1 cellular context compared by ENCODE assay signal in the genomic region with DNA sequence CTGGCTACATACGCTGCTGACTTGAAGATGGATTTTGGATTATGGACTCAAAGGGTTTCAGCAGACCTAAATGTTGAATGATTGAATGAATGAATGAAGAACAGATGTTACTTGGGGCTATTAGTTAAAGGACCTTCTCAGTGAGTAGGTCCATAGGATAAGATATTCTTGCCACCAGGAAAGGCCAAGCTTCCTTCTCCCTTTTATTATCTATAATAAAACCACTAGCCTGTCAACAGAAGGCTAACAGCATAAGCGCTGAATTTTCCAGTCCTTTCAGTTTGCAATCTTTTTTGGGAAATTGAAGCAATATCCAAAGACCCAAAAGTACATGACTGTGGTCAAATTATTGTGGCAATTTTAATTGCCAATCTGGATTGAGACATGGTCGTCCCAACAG.
TF ChIP-seq lines count a peak whose summit lies in the region.

No MANE protein-coding gene starts in this region.

TF ChIP-seq in H1, 55 proteins besides CTCF, POLR2A, EP300 and RAD21:
- no peak for TF ChIP-seq SP2 (IDR thresholded peaks at IDR 0.05; ENCODE audit: low read length)
- TF ChIP-seq, protein P1, sequence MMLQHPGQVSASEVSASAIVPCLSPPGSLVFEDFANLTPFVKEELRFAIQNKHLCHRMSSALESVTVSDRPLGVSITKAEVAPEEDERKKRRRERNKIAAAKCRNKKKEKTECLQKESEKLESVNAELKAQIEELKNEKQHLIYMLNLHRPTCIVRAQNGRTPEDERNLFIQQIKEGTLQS (IDR thresholded peaks at IDR 0.05; ENCODE audit: insufficient read depth, low read depth, low read length): no peak
- no peak for TF ChIP-seq ASH2L (IDR thresholded peaks at IDR 0.05; ENCODE audit: low read length)
TF ChIP-seq in H1: peak in this region for 0.
